ENCODE assay signal across 22 cellular contexts in the genomic region with DNA sequence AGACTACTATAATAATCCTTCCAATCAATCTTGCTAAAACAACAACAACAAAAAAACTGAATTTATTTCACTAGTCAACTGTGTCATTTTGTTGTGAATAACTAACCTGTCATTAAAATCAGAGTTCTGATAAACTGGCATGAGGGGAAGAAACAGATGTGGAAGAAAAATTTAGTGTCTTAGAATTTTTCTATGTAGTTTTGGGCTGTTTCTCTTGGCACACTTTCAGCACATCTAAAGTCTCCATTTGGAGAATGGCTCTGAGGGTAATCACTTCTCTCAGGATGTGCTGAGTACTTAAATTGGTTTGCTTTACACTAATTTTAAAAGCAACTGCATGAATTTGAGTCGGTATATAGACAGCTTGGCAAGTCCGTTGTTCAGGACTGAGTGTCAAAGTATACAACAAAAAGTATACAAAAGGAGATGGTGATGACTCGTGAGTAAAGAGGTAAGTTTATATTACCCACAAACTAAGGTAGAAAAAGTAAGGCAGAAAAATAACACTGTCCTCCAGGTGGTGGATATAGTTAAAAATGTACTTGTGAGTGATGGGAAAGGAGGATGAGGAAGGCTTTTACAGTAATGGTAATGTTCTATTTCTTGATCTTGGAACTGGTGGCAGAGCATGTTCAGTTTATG. TPM values are rescaled to one million over a fixed set of nuclear protein-coding genes. Genes with fewer than 3 reads are reported as not detected.
DNase-seq lines count a peak whose midpoint lies in the region; ATAC-seq lines count a peak whose summit lies in the region.
"Had no signal": no experiment of that assay in that cellular context is flagged by ENCODE, and none has a peak within 500 bp of the region (broad histone marks: within the 10 kb centered on the region; RNA-seq: fewer than 3 reads in every experiment).

No MANE protein-coding gene starts in this region.

- no peak overlapping the region for H3K4me3 Mint-ChIP-seq in activated T-cell treated with anti-CD3 and anti-CD28 coated beads, Interleukin-2, amount 50 U/mL, for 24 hours
- no peak overlapping the region for H3K4me3 Mint-ChIP-seq in activated T-helper 1 cell treated with anti-CD3 and anti-CD28 coated beads, Interleukin-12 subunit alpha, Interleukin-12 subunit beta, Interleukin-2, Interleukin-4 antibody, amounts not matched to agents 30 ng/mL and 10 ng/mL and 1 ng/mL, durations not matched to agents 14 hours and 24 hours and 36 hours
- H3K4me3 Mint-ChIP-seq in memory B cell = no peak overlapping the region
- H3K4me3 Mint-ChIP-seq: B cell, CD14-positive monocyte, HFFc6 had no signal

- H3K27ac Mint-ChIP-seq in activated T-cell treated with anti-CD3 and anti-CD28 coated beads, Interleukin-2, amount 50 U/mL, for 24 hours = peak overlapping the region; percentile 13
- peak overlapping the region; percentile 38 for H3K27ac Mint-ChIP-seq in activated T-helper 1 cell treated with anti-CD3 and anti-CD28 coated beads, Interleukin-12 subunit alpha, Interleukin-12 subunit beta, Interleukin-2, Interleukin-4 antibody, amounts not matched to agents 30 ng/mL and 10 ng/mL and 1 ng/mL, durations not matched to agents 14 hours and 24 hours and 36 hours
- peak overlapping the region; percentile 58 for H3K27ac Mint-ChIP-seq in memory B cell
- H3K27ac Mint-ChIP-seq: B cell, CD14-positive monocyte, HFFc6 had no signal

- DNase-seq in activated T-cell treated with anti-CD3 and anti-CD28 coated beads, Interleukin-2, amount 50 U/mL, for 24 hours = no peak
- DNase-seq in activated T-cell treated with anti-CD3 and anti-CD28 coated beads, Interleukin-2, amount 50 U/mL, for 48 hours = no peak
- DNase-seq in EH (ENCODE audit: low read depth) = peak; percentile 26
- no peak for DNase-seq in activated T-helper 1 cell treated with anti-CD3 and anti-CD28 coated beads, Interleukin-12 subunit alpha, Interleukin-12 subunit beta, Interleukin-2, Interleukin-4 antibody, amounts not matched to agents 30 ng/mL and 10 ng/mL and 1 ng/mL, durations not matched to agents 14 hours and 24 hours and 36 hours (ENCODE audit: low spot score)
- no peak for DNase-seq in memory B cell (ENCODE audit: low spot score in 2 of 2)
- DNase-seq in activated effector memory CD4-positive, alpha-beta T cell treated with Interleukin-2 at 50 U/mL for 16 hours = no peak
- no peak for DNase-seq in NCI-H774 (lab: John Stamatoyannopoulos, UW)
- DNase-seq in NK-92 (lab: John Stamatoyannopoulos, UW; ENCODE audit: unreplicated experiment) = no peak
- DNase-seq: DMS79, H7, HFFc6, Karpas-422, NCI-H1417, NCI-H1694 treated with DMSO at 0.1 percent for 48 hours, NCI-H2081 treated with DMSO at 0.1 percent for 48 hours, NCI-H2171 treated with DMSO at 0.1 percent for 48 hours, NCI-H524 treated with DMSO at 0.1 percent for 48 hours, PC-9, RPMI8226, SHP77 had no signal

- H3K9me3 Mint-ChIP-seq in activated T-cell treated with anti-CD3 and anti-CD28 coated beads, Interleukin-2, amount 50 U/mL, for 24 hours = no peaks in the 10 kb centered on the region
- H3K9me3 Mint-ChIP-seq in activated T-helper 1 cell treated with anti-CD3 and anti-CD28 coated beads, Interleukin-12 subunit alpha, Interleukin-12 subunit beta, Interleukin-2, Interleukin-4 antibody, amounts not matched to agents 30 ng/mL and 10 ng/mL and 1 ng/mL, durations not matched to agents 14 hours and 24 hours and 36 hours = no peaks in the 10 kb centered on the region
- H3K9me3 Mint-ChIP-seq in memory B cell = no peaks in the 10 kb centered on the region
- H3K9me3 Mint-ChIP-seq: HFFc6 had no signal

- intact Hi-C loops in activated T-helper 1 cell treated with anti-CD3 and anti-CD28 coated beads, Interleukin-12 subunit alpha, Interleukin-12 subunit beta, Interleukin-2, Interleukin-4 antibody, amounts not matched to agents 30 ng/mL and 10 ng/mL and 1 ng/mL, durations not matched to agents 14 hours and 24 hours and 36 hours (cut with micrococcal nuclease) = no loop called here

- no peak for ATAC-seq in memory B cell (ENCODE audit: low read depth)

- no peaks in the 10 kb centered on the region for H3K27me3 Mint-ChIP-seq in activated T-cell treated with anti-CD3 and anti-CD28 coated beads, Interleukin-2, amount 50 U/mL, for 24 hours
- no peaks in the 10 kb centered on the region for H3K27me3 Mint-ChIP-seq in activated T-helper 1 cell treated with anti-CD3 and anti-CD28 coated beads, Interleukin-12 subunit alpha, Interleukin-12 subunit beta, Interleukin-2, Interleukin-4 antibody, amounts not matched to agents 30 ng/mL and 10 ng/mL and 1 ng/mL, durations not matched to agents 14 hours and 24 hours and 36 hours (ENCODE audit: insufficient read depth)
- no peaks in the 10 kb centered on the region for H3K27me3 Mint-ChIP-seq in memory B cell
- H3K27me3 Mint-ChIP-seq: B cell had no signal

- H3K4me1 Mint-ChIP-seq in activated T-cell treated with anti-CD3 and anti-CD28 coated beads, Interleukin-2, amount 50 U/mL, for 24 hours (ENCODE audit: low read depth) = peaks cover 36% of the 10 kb centered on the region
- H3K4me1 Mint-ChIP-seq in activated T-helper 1 cell treated with anti-CD3 and anti-CD28 coated beads, Interleukin-12 subunit alpha, Interleukin-12 subunit beta, Interleukin-2, Interleukin-4 antibody, amounts not matched to agents 30 ng/mL and 10 ng/mL and 1 ng/mL, durations not matched to agents 14 hours and 24 hours and 36 hours (ENCODE audit: low read depth) = peaks cover 25% of the 10 kb centered on the region
- H3K4me1 Mint-ChIP-seq in memory B cell = peaks cover 5% of the 10 kb centered on the region
- H3K4me1 Mint-ChIP-seq: B cell, CD14-positive monocyte had no signal

- peaks cover 86% of the 10 kb centered on the region for H3K36me3 Mint-ChIP-seq in activated T-cell treated with anti-CD3 and anti-CD28 coated beads, Interleukin-2, amount 50 U/mL, for 24 hours (ENCODE audit: low read depth)
- H3K36me3 Mint-ChIP-seq in activated T-helper 1 cell treated with anti-CD3 and anti-CD28 coated beads, Interleukin-12 subunit alpha, Interleukin-12 subunit beta, Interleukin-2, Interleukin-4 antibody, amounts not matched to agents 30 ng/mL and 10 ng/mL and 1 ng/mL, durations not matched to agents 14 hours and 24 hours and 36 hours (ENCODE audit: low read depth) = peaks cover 33% of the 10 kb centered on the region
- peaks cover 12% of the 10 kb centered on the region for H3K36me3 Mint-ChIP-seq in memory B cell

RNA-seq across cellular contexts. Expression of a gene that starts 10.2 kb away (rescaled TPM):
- total RNA-seq in activated T-helper 1 cell treated with anti-CD3 and anti-CD28 coated beads, Interleukin-12 subunit alpha, Interleukin-12 subunit beta, Interleukin-2, Interleukin-4 antibody, amounts not matched to agents 30 ng/mL and 10 ng/mL and 1 ng/mL, durations not matched to agents 14 hours and 24 hours and 36 hours = 40.8 and 43.9 TPM in 2 replicates

RNA-seq across cellular contexts. Expression of a gene that starts 13.8 kb away (rescaled TPM):
- total RNA-seq in activated T-helper 1 cell treated with anti-CD3 and anti-CD28 coated beads, Interleukin-12 subunit alpha, Interleukin-12 subunit beta, Interleukin-2, Interleukin-4 antibody, amounts not matched to agents 30 ng/mL and 10 ng/mL and 1 ng/mL, durations not matched to agents 14 hours and 24 hours and 36 hours = 43.7 and 45.5 TPM in 2 replicates
